In the genomic region with DNA sequence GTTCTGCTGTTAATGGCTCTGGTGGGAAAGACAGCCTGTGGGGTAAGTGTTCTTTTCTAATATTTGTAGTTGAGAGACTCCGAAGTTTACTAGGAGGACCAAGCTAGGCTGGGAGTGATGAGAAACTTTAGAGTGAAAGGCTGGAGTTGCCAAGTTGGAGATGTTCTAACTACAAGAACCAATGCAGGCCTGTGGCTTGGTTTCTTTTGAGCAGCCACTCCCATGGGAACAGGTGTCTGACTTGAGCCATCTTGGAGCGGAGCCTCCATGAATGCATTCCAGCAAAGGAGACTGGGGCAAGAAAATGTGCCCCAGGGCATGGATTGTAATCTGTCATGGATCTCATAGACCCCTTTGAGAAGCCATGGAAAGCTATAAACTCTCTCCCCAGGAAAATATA, we compare ENCODE assay signal across 20 cellular contexts. TPM values are rescaled to one million over a fixed set of nuclear protein-coding genes. Genes with fewer than 3 reads are reported as not detected.
"Had no signal": no experiment of that assay in that cellular context is flagged by ENCODE, and none has a peak within 500 bp of the region (broad histone marks: within the 10 kb centered on the region; RNA-seq: fewer than 3 reads in every experiment).

No MANE protein-coding gene starts in this region.

- H3K27ac ChIP-seq: ascending aorta, coronary artery, gastroesophageal sphincter, neural progenitor cell, tibial artery had no signal

- H3K9me3 Mint-ChIP-seq: activated naive CD4-positive, alpha-beta T cell treated with anti-CD3 and anti-CD28 coated beads, Interleukin-2, amount 50 U/mL, for 72 hours; central memory CD8-positive, alpha-beta T cell; memory B cell; WTC11 had no signal

- H2AFZ ChIP-seq: neural progenitor cell had no signal

- H3K9ac ChIP-seq: neural progenitor cell had no signal

- H3K9me3 ChIP-seq: ascending aorta, esophagus squamous epithelium, gastroesophageal sphincter, mucosa of descending colon, tibial artery had no signal

- H3K4me2 ChIP-seq: neural progenitor cell had no signal

- H3K4me1 Mint-ChIP-seq: central memory CD8-positive, alpha-beta T cell had no signal

- H3K4me3 ChIP-seq: ascending aorta, coronary artery, esophagus squamous epithelium, gastroesophageal sphincter, mucosa of descending colon, neural progenitor cell, tibial artery had no signal

- H3K4me1 ChIP-seq: ascending aorta had no signal

- H3K4me3 Mint-ChIP-seq: central memory CD8-positive, alpha-beta T cell; memory B cell; naive B cell; neural progenitor cell; WTC11 had no signal

- H3K27ac Mint-ChIP-seq: activated naive CD4-positive, alpha-beta T cell treated with anti-CD3 and anti-CD28 coated beads, Interleukin-2, amount 50 U/mL, for 72 hours; memory B cell; naive B cell; neural progenitor cell; WTC11 had no signal

- DNase-seq: activated T-cell treated with anti-CD3 and anti-CD28 coated beads, Interleukin-2, amount 50 U/mL, for 1 hour; esophagus squamous epithelium; mucosa of descending colon; naive B cell; retina; stimulated activated CD4-positive, alpha-beta T cell treated with anti-CD3 and anti-CD28 coated beads, Interleukin-4, amount 100 ng/mL, for 24 hours; stimulated activated naive CD4-positive, alpha-beta T cell treated with Interleukin-2 at 50 U/mL for 16 hours; T-helper 1 cell; tibial artery had no signal

- H3K36me3 ChIP-seq: ascending aorta, esophagus squamous epithelium, gastroesophageal sphincter, neural progenitor cell, tibial artery had no signal

- ATAC-seq: activated naive CD4-positive, alpha-beta T cell treated with anti-CD3 and anti-CD28 coated beads, Interleukin-2, amount 50 U/mL, for 72 hours; gastroesophageal sphincter; mucosa of descending colon; WTC11 had no signal

- H3K27me3 ChIP-seq: ascending aorta, esophagus squamous epithelium had no signal

RNA-seq across cellular contexts. Expression of gene HABP2, which starts 0.3 kb away (rescaled TPM):
- total RNA-seq: activated naive CD4-positive, alpha-beta T cell treated with anti-CD3 and anti-CD28 coated beads, Interleukin-2, amount 50 U/mL, for 72 hours; ascending aorta; gastroesophageal sphincter; mucosa of descending colon; omental fat pad; posterior vena cava; urinary bladder had no signal
